Comparison of ENCODE assay signal across 11 cellular contexts in the genomic region with DNA sequence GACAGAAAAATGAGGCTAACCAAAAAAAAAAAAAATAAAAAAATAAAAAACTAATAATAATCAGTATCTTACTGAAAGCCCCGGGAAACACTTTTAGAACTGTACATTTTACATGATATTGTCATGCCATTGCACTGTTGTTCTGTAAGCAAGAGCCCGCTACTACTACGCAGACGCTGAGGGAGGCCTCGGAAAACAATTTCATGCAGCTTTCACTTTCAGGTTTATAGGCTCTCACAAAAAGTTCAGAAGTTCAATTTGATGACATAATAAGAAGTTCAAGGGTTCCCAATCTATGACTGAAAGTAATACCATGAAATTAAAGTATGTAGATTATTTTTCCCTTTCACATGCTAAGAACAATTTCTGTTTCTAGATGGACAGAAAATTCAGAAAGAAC.
DNase-seq lines count a peak whose midpoint lies in the region; ATAC-seq and TF ChIP-seq lines count a peak whose summit lies in the region.
"Had no signal": no experiment of that assay in that cellular context is flagged by ENCODE, and none has a peak within 500 bp of the region (broad histone marks: within the 10 kb centered on the region; RNA-seq: fewer than 3 reads in every experiment).

No MANE protein-coding gene starts in this region.

- H3K36me3 ChIP-seq in CD4-positive, CD25-positive, alpha-beta regulatory T cell (ENCODE audit: control insufficient read depth, insufficient read depth, low read length) = no peaks in the 10 kb centered on the region
- H3K36me3 ChIP-seq in Karpas-422 (ENCODE audit: insufficient read depth, low read length) = no peaks in the 10 kb centered on the region
- H3K36me3 ChIP-seq in suprapubic skin = no peaks in the 10 kb centered on the region

- H3K4me2 ChIP-seq in Karpas-422 (ENCODE audit: low read depth, low read length, poor library complexity, severe bottlenecking) = no peak overlapping the region

- no peaks in the 10 kb centered on the region for H3K36me3 Mint-ChIP-seq in CD4-positive, CD25-positive, alpha-beta regulatory T cell
- H3K36me3 Mint-ChIP-seq in activated naive CD4-positive, alpha-beta T cell treated with anti-CD3 and anti-CD28 coated beads, Interleukin-2, amount 50 U/mL, for 24 hours = no peaks in the 10 kb centered on the region
- H3K36me3 Mint-ChIP-seq: memory B cell had no signal

- H3K9me3 Mint-ChIP-seq in CD4-positive, CD25-positive, alpha-beta regulatory T cell = peaks cover 0 to 6% (median 0%) of the 10 kb centered on the region in 7 donors
- H3K9me3 Mint-ChIP-seq in activated naive CD4-positive, alpha-beta T cell treated with anti-CD3 and anti-CD28 coated beads, Interleukin-2, amount 50 U/mL, for 24 hours = no peaks in the 10 kb centered on the region

- WGBS in suprapubic skin = 85% methylated on average over 5 of the region's 5 CpGs

- no peaks in the 10 kb centered on the region for H3K79me2 ChIP-seq in Karpas-422 (ENCODE audit: low read length)

- TF ChIP-seq CTCF in suprapubic skin (IDR thresholded peaks at IDR 0.05) = no peak

- no peaks in the 10 kb centered on the region for H3K27me3 ChIP-seq in CD4-positive, CD25-positive, alpha-beta regulatory T cell (ENCODE audit: control insufficient read depth, insufficient read depth, low read length)
- H3K27me3 ChIP-seq in Karpas-422 (ENCODE audit: low read length) (no peaks in the 10 kb centered on the region), suprapubic skin (no peaks in the 10 kb centered on the region)

- no peak for ATAC-seq in CD4-positive, CD25-positive, alpha-beta regulatory T cell (ENCODE audit: low read depth in 2 of 2)
- peak; percentile 83 for ATAC-seq in GM18858 (IDR thresholded peaks at IDR 0.05; ENCODE audit: unreplicated experiment)
- ATAC-seq in HG03159 (IDR thresholded peaks at IDR 0.05; ENCODE audit: unreplicated experiment) = peak; percentile 76
- ATAC-seq in esophagus mucosa = no peak

- no peaks in the 10 kb centered on the region for H4K20me1 ChIP-seq in Karpas-422 (ENCODE audit: insufficient read depth, low read depth, low read length)

- no peak for TF ChIP-seq EP300 in suprapubic skin (IDR thresholded peaks at IDR 0.05)

- DNase-seq in CD4-positive, CD25-positive, alpha-beta regulatory T cell = peak in 2 of 3 donors; percentile 18 to 41
- DNase-seq in Karpas-422 (no peak), NCI-H128 (lab: John Stamatoyannopoulos, UW; ENCODE audit: unreplicated experiment) (no peak), suprapubic skin (ENCODE audit: low spot score in 2 of 2) (no peak)
- DNase-seq: NCI-H1417 treated with DMSO at 0.1 percent for 48 hours had no signal

- no peaks in the 10 kb centered on the region for H3K9me3 ChIP-seq in CD4-positive, CD25-positive, alpha-beta regulatory T cell (ENCODE audit: control insufficient read depth in 2 of 2, low read length in 2 of 2)
- H3K9me3 ChIP-seq in Karpas-422 (ENCODE audit: low read length) = no peaks in the 10 kb centered on the region
- no peaks in the 10 kb centered on the region for H3K9me3 ChIP-seq in suprapubic skin

- H3K4me3 ChIP-seq in CD4-positive, CD25-positive, alpha-beta regulatory T cell (ENCODE audit: low read depth, low read length) = peak overlapping the region; percentile 27
- no peak overlapping the region for H3K4me3 ChIP-seq in Karpas-422 (ENCODE audit: low read length)
- H3K4me3 ChIP-seq in suprapubic skin = no peak overlapping the region

- H3K9me2 ChIP-seq in Karpas-422 (replicated peaks; ENCODE audit: insufficient read depth, low read length) = no peaks in the 10 kb centered on the region

- H3K4me1 Mint-ChIP-seq in CD4-positive, CD25-positive, alpha-beta regulatory T cell = peaks cover 0 to 10% (median 0%) of the 10 kb centered on the region in 4 donors
- H3K4me1 Mint-ChIP-seq in activated naive CD4-positive, alpha-beta T cell treated with anti-CD3 and anti-CD28 coated beads, Interleukin-2, amount 50 U/mL, for 24 hours = peaks cover 9% of the 10 kb centered on the region
- H3K4me1 Mint-ChIP-seq: memory B cell had no signal

- no peak overlapping the region for H2AFZ ChIP-seq in Karpas-422 (ENCODE audit: low read length)

- no peak overlapping the region for H3K9ac ChIP-seq in Karpas-422 (ENCODE audit: low read length)

- H3K27ac Mint-ChIP-seq in CD4-positive, CD25-positive, alpha-beta regulatory T cell = peak overlapping the region in 2 of 3 donors; percentile 47 to 74
- no peak overlapping the region for H3K27ac Mint-ChIP-seq in activated naive CD4-positive, alpha-beta T cell treated with anti-CD3 and anti-CD28 coated beads, Interleukin-2, amount 50 U/mL, for 24 hours
- H3K27ac Mint-ChIP-seq: dendritic cell treated with granulocyte-macrophage colony-stimulating factor and Interleukin-4, amounts not matched to agents 40 ng/mL and 50 ng/mL, for 4 days; memory B cell had no signal

- no peaks in the 10 kb centered on the region for H3K27me3 Mint-ChIP-seq in CD4-positive, CD25-positive, alpha-beta regulatory T cell
- no peaks in the 10 kb centered on the region for H3K27me3 Mint-ChIP-seq in activated naive CD4-positive, alpha-beta T cell treated with anti-CD3 and anti-CD28 coated beads, Interleukin-2, amount 50 U/mL, for 24 hours
- H3K27me3 Mint-ChIP-seq: dendritic cell treated with granulocyte-macrophage colony-stimulating factor and Interleukin-4, amounts not matched to agents 40 ng/mL and 50 ng/mL, for 4 days; memory B cell had no signal

- H3K4me1 ChIP-seq in CD4-positive, CD25-positive, alpha-beta regulatory T cell (ENCODE audit: control insufficient read depth, insufficient read depth, low read length, poor library complexity, severe bottlenecking) = no peaks in the 10 kb centered on the region
- H3K4me1 ChIP-seq in Karpas-422 (ENCODE audit: low read length) (no peaks in the 10 kb centered on the region), suprapubic skin (no peaks in the 10 kb centered on the region)

- TF ChIP-seq POLR2A in suprapubic skin (IDR thresholded peaks at IDR 0.05) = no peak

- peak overlapping the region in 3 of 4 donors; percentile 51 to 75 (median 59) for H3K4me3 Mint-ChIP-seq in CD4-positive, CD25-positive, alpha-beta regulatory T cell
- peak overlapping the region; percentile 67 for H3K4me3 Mint-ChIP-seq in activated naive CD4-positive, alpha-beta T cell treated with anti-CD3 and anti-CD28 coated beads, Interleukin-2, amount 50 U/mL, for 24 hours
- H3K4me3 Mint-ChIP-seq: dendritic cell treated with granulocyte-macrophage colony-stimulating factor and Interleukin-4, amounts not matched to agents 40 ng/mL and 50 ng/mL, for 4 days; memory B cell had no signal

- H3K27ac ChIP-seq in CD4-positive, CD25-positive, alpha-beta regulatory T cell (ENCODE audit: insufficient read depth, low read length, poor library complexity, severe bottlenecking) = no peak overlapping the region
- H3K27ac ChIP-seq in Karpas-422 (ENCODE audit: low read length) (no peak overlapping the region), suprapubic skin (no peak overlapping the region)

Comparison
In these comparisons a context has a peak if more than half of its experiments do, and no peak if none do; other contexts are left out.
1. ATAC-seq: peak in GM18858 (single experiment) and HG03159 (single experiment); none in CD4-positive, CD25-positive, alpha-beta regulatory T cell (0 of 2) and esophagus mucosa (single experiment).
2. DNase-seq: peak in CD4-positive, CD25-positive, alpha-beta regulatory T cell (2 of 3); none in Karpas-422 (single experiment), NCI-H128 (single experiment) and suprapubic skin (0 of 2).